Comparison of ENCODE assay signal across 12 cellular contexts in genomic region chr2:120594856-120595685, GRCh38.
DNase-seq lines count a peak whose midpoint lies in the region; FAIRE-seq and TF ChIP-seq lines count a peak whose summit lies in the region.
"Had no signal": no experiment of that assay in that cellular context is flagged by ENCODE, and none has a peak within 500 bp of the region (broad histone marks: within the 10 kb centered on the region; RNA-seq: fewer than 3 reads in every experiment).

No MANE protein-coding gene starts in this region.

- no peak for FAIRE-seq in RCC 7860 (lab: Jason Lieb, UNC)

- H3K27me3 Mint-ChIP-seq in MCF 10A (ENCODE audit: insufficient read depth, unreplicated experiment): no peaks in the 10 kb centered on the region
- peaks cover 16% of the 10 kb centered on the region for H3K27me3 Mint-ChIP-seq in type B pancreatic cell

- H3K9ac ChIP-seq in mesenchymal stem cell (ENCODE audit: low read length): no peak overlapping the region

- H3K4me1 ChIP-seq in breast epithelium (peaks cover 13 to 24% of the 10 kb centered on the region in 2 donors), PC-9 (replicated peaks; ENCODE audit: insufficient read depth) (peaks cover 10% of the 10 kb centered on the region), mesenchymal stem cell (ENCODE audit: control insufficient read depth, insufficient read depth, low read depth, low read length) (peaks cover 10% of the 10 kb centered on the region)

- H2BK15ac ChIP-seq in mesenchymal stem cell (ENCODE audit: low read depth, poor library complexity, severe bottlenecking): no peak overlapping the region

- H2BK5ac ChIP-seq in mesenchymal stem cell (ENCODE audit: low read depth, low read length, poor library complexity, severe bottlenecking): no peak overlapping the region

- H3K4me3 ChIP-seq in breast epithelium: no peak overlapping the region
- H3K4me3 ChIP-seq in PC-9: no peak overlapping the region
- no peak overlapping the region for H3K4me3 ChIP-seq in mesenchymal stem cell (ENCODE audit: insufficient read depth in 1 of 2, low read depth in 1 of 2, low read length in 2 of 2)
- H3K4me3 ChIP-seq: tibial nerve had no signal

- H2AK5ac ChIP-seq in mesenchymal stem cell (ENCODE audit: low read length, severe bottlenecking): no peak overlapping the region

- H3K27ac ChIP-seq in breast epithelium (peak overlapping the region in 1 of 2 donors; percentile 95), PC-9 (no peak overlapping the region), mesenchymal stem cell (ENCODE audit: low read length, poor library complexity, severe bottlenecking) (no peak overlapping the region)

- H3K9me3 ChIP-seq in breast epithelium (no peaks in the 10 kb centered on the region), PC-9 (ENCODE audit: insufficient read depth, low read depth) (no peaks in the 10 kb centered on the region), mesenchymal stem cell (ENCODE audit: control insufficient read depth, low read length) (no peaks in the 10 kb centered on the region)
- H3K9me3 ChIP-seq: tibial nerve had no signal

- H3K36me3 ChIP-seq in breast epithelium (no peaks in the 10 kb centered on the region), PC-9 (ENCODE audit: low read depth) (no peaks in the 10 kb centered on the region), mesenchymal stem cell (ENCODE audit: control insufficient read depth in 1 of 2, insufficient read depth in 2 of 2, low read depth in 1 of 2, low read length in 2 of 2) (no peaks in the 10 kb centered on the region)
- H3K36me3 ChIP-seq: tibial nerve had no signal

- H3K27me3 ChIP-seq in breast epithelium: no peaks in the 10 kb centered on the region
- no peaks in the 10 kb centered on the region for H3K27me3 ChIP-seq in PC-9 (ENCODE audit: insufficient read depth, low read depth)
- H3K27me3 ChIP-seq in mesenchymal stem cell (ENCODE audit: control insufficient read depth in 1 of 2, insufficient read depth in 1 of 2, low read length in 2 of 2): peaks cover 24 to 51% of the 10 kb centered on the region in 2 experiments

- TF ChIP-seq POLR2A in breast epithelium (IDR thresholded peaks at IDR 0.05): no peak

- H3K9me3 Mint-ChIP-seq in MCF 10A (ENCODE audit: unreplicated experiment): no peaks in the 10 kb centered on the region
- no peaks in the 10 kb centered on the region for H3K9me3 Mint-ChIP-seq in type B pancreatic cell

- no peak overlapping the region for H3K27ac Mint-ChIP-seq in MCF 10A (ENCODE audit: low read depth, unreplicated experiment)
- peak overlapping the region; percentile 77 for H3K27ac Mint-ChIP-seq in type B pancreatic cell

- no peaks in the 10 kb centered on the region for H3K79me1 ChIP-seq in mesenchymal stem cell (replicated peaks; ENCODE audit: low read length, poor library complexity, severe bottlenecking)

- no peak overlapping the region for H3K4ac ChIP-seq in mesenchymal stem cell (ENCODE audit: low read depth in 1 of 2, low read length in 2 of 2)

- no peak overlapping the region for H4K91ac ChIP-seq in mesenchymal stem cell (ENCODE audit: low read length)

- H3K79me2 ChIP-seq in PC-9 (ENCODE audit: low read depth): no peaks in the 10 kb centered on the region

- H3K4me1 Mint-ChIP-seq in MCF 10A (ENCODE audit: insufficient read depth, unreplicated experiment) (peaks cover 20% of the 10 kb centered on the region), type B pancreatic cell (ENCODE audit: unreplicated experiment) (peaks cover 44% of the 10 kb centered on the region)

- 49% methylated on average over 8 of the region's 8 CpGs for WGBS in mesenchymal stem cell

- no peak overlapping the region for H2BK120ac ChIP-seq in mesenchymal stem cell (ENCODE audit: low read depth, low read length)

- intact Hi-C loops in MCF 10A (cut with micrococcal nuclease): no loop called here
- intact Hi-C loops in breast epithelium (cut with DNase I; ENCODE audit: low total_unique reads): no loop called here
- intact Hi-C loops in PC-9 (cut with micrococcal nuclease; ENCODE audit: unreplicated experiment): no loop called here

- no peak overlapping the region for H3K4me2 ChIP-seq in PC-9
- no peak overlapping the region for H3K4me2 ChIP-seq in mesenchymal stem cell (ENCODE audit: low read length, poor library complexity, severe bottlenecking)

- CTCF ChIA-PET in MCF 10A (lab: Yijun Ruan, JAX) (interaction anchor here (0.6 to 0.9 kb wide), 4 partner anchors 9 to 282 kb away, joined by 3 to 4 read pairs (median 3); no protein-coding TSS in a partner anchor), PC-9 (lab: Charles Lee) (no interaction called here)

- no peak overlapping the region for H3K18ac ChIP-seq in mesenchymal stem cell (ENCODE audit: low read depth in 1 of 2, low read length in 2 of 2)

- no peaks in the 10 kb centered on the region for H3K9me2 ChIP-seq in PC-9 (ENCODE audit: insufficient read depth)

- no peaks in the 10 kb centered on the region for H4K20me1 ChIP-seq in PC-9 (ENCODE audit: insufficient read depth)

- H2BK12ac ChIP-seq in mesenchymal stem cell (ENCODE audit: low read length in 2 of 2): no peak overlapping the region

- H3K36me3 Mint-ChIP-seq in MCF 10A (ENCODE audit: insufficient read depth, unreplicated experiment) (no peaks in the 10 kb centered on the region), type B pancreatic cell (no peaks in the 10 kb centered on the region)

- H3F3A ChIP-seq in PC-9 (ENCODE audit: insufficient read depth, low read depth): peaks cover 4% of the 10 kb centered on the region

- BruUV-seq in MCF 10A (replicated peaks; lab: Mats Ljungman, UMichigan) (no TSS peak), PC-9 (replicated peaks; lab: Mats Ljungman, UMichigan) (no TSS peak)

- H3K14ac ChIP-seq in mesenchymal stem cell (ENCODE audit: low read length in 2 of 2): no peak overlapping the region

- DNase-seq in MCF 10A (ENCODE audit: unreplicated experiment): peak; percentile 77
- DNase-seq in breast epithelium (ENCODE audit: low spot score in 2 of 2): no peak
- peak; percentile 65 to 66 for DNase-seq in PC-9
- peak; percentile 86 for DNase-seq in iPS-NIHi7 (ENCODE audit: extremely low spot score)
- no peak for DNase-seq in type B pancreatic cell (ENCODE audit: extremely low spot score, unreplicated experiment)
- no peak for DNase-seq in mesenchymal stem cell
- DNase-seq in NCI-H1092 treated with DMSO at 0.1 percent for 48 hours (lab: John Stamatoyannopoulos, UW): no peak
- DNase-seq in RCC 7860 (ENCODE audit: low spot score): no peak
- DNase-seq: amniotic stem cell; effector memory CD4-positive, alpha-beta T cell; hippocampal formation had no signal

- H4K8ac ChIP-seq in mesenchymal stem cell (ENCODE audit: low read length): no peak overlapping the region

- no peak overlapping the region for H3K23ac ChIP-seq in mesenchymal stem cell (ENCODE audit: low read length in 2 of 2)

- no peak for TF ChIP-seq CTCF in MCF 10A (IDR thresholded peaks at IDR 0.05; ENCODE audit: unreplicated experiment)
- TF ChIP-seq CTCF in breast epithelium (IDR thresholded peaks at IDR 0.05): no peak
- TF ChIP-seq CTCF in PC-9 (conservative IDR thresholded peaks at IDR 0.05): no peak
- TF ChIP-seq CTCF in type B pancreatic cell (conservative IDR thresholded peaks at IDR 0.05): no peak

- H3K4me3 Mint-ChIP-seq in MCF 10A (ENCODE audit: unreplicated experiment) (no peak overlapping the region), type B pancreatic cell (peak overlapping the region; percentile 52)

- H2AFZ ChIP-seq in PC-9: no peak overlapping the region
- no peak overlapping the region for H2AFZ ChIP-seq in mesenchymal stem cell (ENCODE audit: low read depth, low read length)

- POLR2A ChIA-PET in MCF 10A (lab: Yijun Ruan, JAX) (interaction anchor here (0.8 to 2.1 kb wide), 3 partner anchors 11 to 33 kb away, joined by 3 to 11 read pairs (median 3); no protein-coding TSS in a partner anchor), PC-9 (lab: Charles Lee; ENCODE audit: unreplicated experiment) (interaction anchor here (0.6 kb wide), 2 partner anchors 12 to 30 kb away, joined by 3 to 8 read pairs; no protein-coding TSS in a partner anchor)

Comparison
In these comparisons a context has a peak if more than half of its experiments do, and no peak if none do; other contexts are left out.
1. DNase-seq: peak in MCF 10A (single experiment), PC-9 (2 of 2) and iPS-NIHi7 (single experiment); none in breast epithelium (0 of 2), type B pancreatic cell (single experiment), mesenchymal stem cell (single experiment), NCI-H1092 treated with DMSO at 0.1 percent for 48 hours (single experiment) and RCC 7860 (single experiment).